29 cellular contexts compared by ENCODE assay signal in genomic region chr12:68537571-68537970, GRCh38.
"Had no signal": no experiment of that assay in that cellular context is flagged by ENCODE, and none has a peak within 500 bp of the region (broad histone marks: within the 10 kb centered on the region; RNA-seq: fewer than 3 reads in every experiment).

No MANE protein-coding gene starts in this region.

- H3K27ac Mint-ChIP-seq: neural progenitor cell had no signal

- H2AFZ ChIP-seq: hepatocyte, neural progenitor cell had no signal

- H3K36me3 ChIP-seq: esophagus muscularis mucosa, gastroesophageal sphincter, heart left ventricle, left lung, neural progenitor cell, prostate gland, right atrium auricular region, suprapubic skin, transverse colon, upper lobe of right lung, uterus had no signal

- FAIRE-seq: islet of Langerhans had no signal

- H3K27me3 Mint-ChIP-seq: naive thymus-derived CD4-positive, alpha-beta T cell; stimulated activated naive CD8-positive, alpha-beta T cell treated with anti-CD3 and anti-CD28 coated beads, Interleukin-15, amount 100 ng/mL, for 72 hours had no signal

- H3K9ac ChIP-seq: neural progenitor cell had no signal

- H3K27me3 ChIP-seq: esophagus muscularis mucosa, foreskin keratinocyte, gastroesophageal sphincter, heart left ventricle, hepatocyte, left lung, neural progenitor cell, right atrium auricular region, suprapubic skin, transverse colon, upper lobe of right lung, uterus had no signal

- H3K4me3 ChIP-seq: coronary artery, esophagus muscularis mucosa, gastroesophageal sphincter, heart left ventricle, hepatocyte, left lung, neural progenitor cell, prostate gland, right atrium auricular region, smooth muscle cell, suprapubic skin, transverse colon, upper lobe of right lung, uterus had no signal

- H3K4me3 Mint-ChIP-seq: neural progenitor cell had no signal

- ATAC-seq: foreskin keratinocyte; gastroesophageal sphincter; heart left ventricle; left cardiac atrium; left lung; naive thymus-derived CD4-positive, alpha-beta T cell; sciatic nerve; stimulated activated naive CD8-positive, alpha-beta T cell treated with anti-CD3 and anti-CD28 coated beads, Interleukin-15, amount 100 ng/mL, for 72 hours; upper lobe of right lung had no signal

- H3K4me2 ChIP-seq: hepatocyte, neural progenitor cell, smooth muscle cell had no signal

- H3K27ac ChIP-seq: coronary artery, foreskin keratinocyte, hepatocyte, left lung, neural progenitor cell, prostate gland, suprapubic skin, upper lobe of right lung had no signal

- H3K9me3 ChIP-seq: esophagus muscularis mucosa, gastroesophageal sphincter, heart left ventricle, left lung, prostate gland, right atrium auricular region, suprapubic skin, transverse colon, upper lobe of right lung, uterus had no signal

- DNase-seq: effector memory CD4-positive, alpha-beta T cell; foreskin keratinocyte; heart left ventricle; left cardiac atrium; left lung; mesenchymal stem cell; midbrain; naive thymus-derived CD4-positive, alpha-beta T cell; nucleus accumbens; stimulated activated CD4-positive, alpha-beta T cell treated with anti-CD3 and anti-CD28 coated beads, Interleukin-12 subunit alpha, Interleukin-12 subunit beta, amount 100 ng/mL, for 4 hours; stimulated activated CD4-positive, alpha-beta T cell treated with anti-CD3 and anti-CD28 coated beads, Interleukin-1b, Interleukin-23, amount 100 ng/mL, for 48 hours; stimulated activated CD4-positive, alpha-beta T cell treated with anti-CD3 and anti-CD28 coated beads, Interleukin-4, amount 100 ng/mL, for 1 hour; stimulated activated CD8-positive, alpha-beta memory T cell treated with anti-CD3 and anti-CD28 coated beads, Interleukin-4, amount 100 ng/mL, for 48 hours; stimulated activated naive CD4-positive, alpha-beta T cell; stimulated activated naive CD8-positive, alpha-beta T cell treated with anti-CD3 and anti-CD28 coated beads, Interleukin-15, amount 100 ng/mL, for 72 hours; transverse colon; upper lobe of right lung; uterus had no signal

- H3K79me2 ChIP-seq: hepatocyte had no signal

- H3K4me1 ChIP-seq: foreskin keratinocyte, prostate gland, uterus had no signal
